Comparison of ENCODE assay signal across 20 cellular contexts in the genomic region with DNA sequence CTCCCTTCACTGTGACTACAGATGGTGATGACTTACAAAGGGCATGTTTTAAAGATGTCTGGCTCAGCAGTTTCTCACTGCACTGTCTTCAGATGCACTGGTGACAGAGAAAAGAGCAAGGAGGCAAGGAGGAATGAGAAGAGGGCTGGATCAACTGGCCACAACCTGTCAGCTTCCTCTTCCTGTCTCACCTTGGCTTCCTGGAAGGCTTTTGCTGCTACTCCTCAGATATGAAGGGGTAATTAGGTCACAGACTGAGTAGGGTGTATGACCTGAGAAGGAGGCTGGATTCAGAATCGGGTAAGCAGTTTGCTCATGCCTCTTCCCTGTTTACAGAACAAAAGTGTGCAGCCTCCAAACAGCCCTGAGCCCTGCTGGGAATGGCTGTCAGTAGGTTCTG.
A peak's percentile ranks its signal among the peaks of the same experiment; 100 is the strongest.
DNase-seq lines count a peak whose midpoint lies in the region; ATAC-seq and TF ChIP-seq lines count a peak whose summit lies in the region.
"Had no signal": no experiment of that assay in that cellular context is flagged by ENCODE, and none has a peak within 500 bp of the region (broad histone marks: within the 10 kb centered on the region; RNA-seq: fewer than 3 reads in every experiment).

No MANE protein-coding gene starts in this region.

- TF ChIP-seq POLR2A in adrenal gland (IDR thresholded peaks at IDR 0.05): no peak

- no peaks in the 10 kb centered on the region for H3K27me3 ChIP-seq in CD4-positive, alpha-beta T cell (ENCODE audit: control insufficient read depth, insufficient read depth, low read length)
- no peaks in the 10 kb centered on the region for H3K27me3 ChIP-seq in CD8-positive, alpha-beta memory T cell (ENCODE audit: insufficient read depth, low read length, poor library complexity, severe bottlenecking)
- H3K27me3 ChIP-seq in adrenal gland: no peaks in the 10 kb centered on the region

- no peak overlapping the region for H3K4me3 Mint-ChIP-seq in CD4-positive, alpha-beta T cell
- H3K4me3 Mint-ChIP-seq in CD8-positive, alpha-beta memory T cell: peak overlapping the region in 2 of 7 donors; percentile 21 to 42

- H3K27ac ChIP-seq in CD4-positive, alpha-beta T cell (ENCODE audit: low read depth, low read length): no peak overlapping the region
- H3K27ac ChIP-seq in CD8-positive, alpha-beta memory T cell (ENCODE audit: low read depth, low read length): no peak overlapping the region
- no peak overlapping the region for H3K27ac ChIP-seq in adrenal gland
- H3K27ac ChIP-seq: BLaER1 treated with 17β-estradiol and CSF1 and Interleukin-3, amounts not matched to agents 10 nM and 100 nM; GM23248 had no signal

- H3K27ac Mint-ChIP-seq in CD4-positive, alpha-beta T cell: no peak overlapping the region
- H3K27ac Mint-ChIP-seq in CD8-positive, alpha-beta memory T cell: peak overlapping the region in 6 of 8 donors; percentile 57 to 86 (median 82)

- POLR2A ChIA-PET in CD4-positive, alpha-beta T cell (lab: Charles Lee): no interaction called here
- POLR2A ChIA-PET in CD8-positive, alpha-beta memory T cell (lab: Charles Lee): no interaction called here

- no peaks in the 10 kb centered on the region for H3K36me3 ChIP-seq in CD8-positive, alpha-beta memory T cell (ENCODE audit: insufficient read depth, low read length)
- H3K36me3 ChIP-seq in mucosa of descending colon (ENCODE audit: low read depth): no peaks in the 10 kb centered on the region
- no peaks in the 10 kb centered on the region for H3K36me3 ChIP-seq in adrenal gland (replicated peaks in 1 of 2)
- H3K36me3 ChIP-seq: BLaER1 treated with 17β-estradiol and CSF1 and Interleukin-3, amounts not matched to agents 10 nM and 100 nM had no signal

- 67 to 80% (median 70%) methylated on average over 1 of the region's 1 CpG; no CpG with 5 or more reads in 1 of the 4 donors for WGBS in adrenal gland, 4 donors

- no peak overlapping the region for H3K4me3 ChIP-seq in CD8-positive, alpha-beta memory T cell (ENCODE audit: low read length)
- H3K4me3 ChIP-seq in mucosa of descending colon (no peak overlapping the region), adrenal gland (no peak overlapping the region)
- H3K4me3 ChIP-seq: BLaER1 treated with 17β-estradiol and CSF1 and Interleukin-3, amounts not matched to agents 10 nM and 100 nM; GM12878; GM23248 had no signal

- H3K36me3 Mint-ChIP-seq in CD4-positive, alpha-beta T cell (ENCODE audit: low read depth): no peaks in the 10 kb centered on the region
- H3K36me3 Mint-ChIP-seq in CD8-positive, alpha-beta memory T cell: no peaks in the 10 kb centered on the region

- no peaks in the 10 kb centered on the region for H3K9me3 ChIP-seq in CD4-positive, alpha-beta T cell (ENCODE audit: control insufficient read depth, low read length)
- no peaks in the 10 kb centered on the region for H3K9me3 ChIP-seq in CD8-positive, alpha-beta memory T cell (ENCODE audit: low read length)
- H3K9me3 ChIP-seq in mucosa of descending colon: no peaks in the 10 kb centered on the region
- H3K9me3 ChIP-seq in adrenal gland (replicated peaks in 1 of 3): no peaks in the 10 kb centered on the region
- H3K9me3 ChIP-seq: BLaER1 treated with 17β-estradiol and CSF1 and Interleukin-3, amounts not matched to agents 10 nM and 100 nM; SK-N-SH had no signal

- peaks cover 8% of the 10 kb centered on the region for H3K4me1 Mint-ChIP-seq in CD4-positive, alpha-beta T cell (ENCODE audit: low read depth)
- H3K4me1 Mint-ChIP-seq in CD8-positive, alpha-beta memory T cell: peaks cover 3 to 8% (median 6%) of the 10 kb centered on the region in 3 donors

- ATAC-seq in CD4-positive, alpha-beta T cell (ENCODE audit: poor library complexity): peak; percentile 44
- peak; percentile 31 for ATAC-seq in mucosa of descending colon
- no peak for ATAC-seq in GM19351 (IDR thresholded peaks at IDR 0.05; ENCODE audit: unreplicated experiment)
- ATAC-seq: GM12878 had no signal

- intact Hi-C loops in CD4-positive, alpha-beta T cell (cut with DNase I, micrococcal nuclease): no loop called here
- intact Hi-C loops in mucosa of descending colon (cut with DNase I, micrococcal nuclease) (no loop called here), adrenal gland (cut with DNase I) (no loop called here)

- DNase-seq in CD4-positive, alpha-beta T cell: no peak
- DNase-seq in CD8-positive, alpha-beta memory T cell: peak in 1 of 5 donors; percentile 4
- DNase-seq in central memory CD4-positive, alpha-beta T cell: peak; percentile 18
- DNase-seq in mucosa of descending colon: no peak
- DNase-seq in adrenal gland: no peak
- no peak for DNase-seq in effector CD8-positive, alpha-beta T cell (lab: John Stamatoyannopoulos, UW)
- DNase-seq: COR-L47, GM23248, HCEC 1CT, NCI-H1105 treated with DMSO at 0.1 percent for 48 hours, NCI-H1694, NCI-H2081 treated with DMSO at 0.1 percent for 48 hours, NCI-H2227 treated with DMSO at 0.1 percent for 48 hours, NCI-H510A treated with DMSO at 0.1 percent for 48 hours, NCI-H82, SHP77 treated with DMSO at 0.1 percent for 48 hours, SK-N-SH had no signal

- CTCF ChIA-PET in CD4-positive, alpha-beta T cell (lab: Charles Lee): no interaction called here
- CTCF ChIA-PET in CD8-positive, alpha-beta memory T cell (lab: Charles Lee): no interaction called here

- H3K4me1 ChIP-seq in CD8-positive, alpha-beta memory T cell (ENCODE audit: insufficient read depth, low read length): no peaks in the 10 kb centered on the region
- peaks cover 3% of the 10 kb centered on the region for H3K4me1 ChIP-seq in mucosa of descending colon (ENCODE audit: low read depth)
- H3K4me1 ChIP-seq in adrenal gland (replicated peaks in 1 of 2): no peaks in the 10 kb centered on the region

- TF ChIP-seq CTCF in CD4-positive, alpha-beta T cell (IDR thresholded peaks at IDR 0.05): no peak
- TF ChIP-seq CTCF in mucosa of descending colon (IDR thresholded peaks at IDR 0.05): no peak
- no peak for TF ChIP-seq CTCF in adrenal gland (IDR thresholded peaks at IDR 0.05)

- H3K27me3 Mint-ChIP-seq in CD4-positive, alpha-beta T cell: peaks cover under 1% of the 10 kb centered on the region
- H3K27me3 Mint-ChIP-seq in CD8-positive, alpha-beta memory T cell: peaks cover 5 to 17% of the 10 kb centered on the region in 2 donors

- H3K9me3 Mint-ChIP-seq in CD4-positive, alpha-beta T cell: no peaks in the 10 kb centered on the region
- H3K9me3 Mint-ChIP-seq in CD8-positive, alpha-beta memory T cell: no peaks in the 10 kb centered on the region
